8 cellular contexts compared by ENCODE assay signal in the genomic region with DNA sequence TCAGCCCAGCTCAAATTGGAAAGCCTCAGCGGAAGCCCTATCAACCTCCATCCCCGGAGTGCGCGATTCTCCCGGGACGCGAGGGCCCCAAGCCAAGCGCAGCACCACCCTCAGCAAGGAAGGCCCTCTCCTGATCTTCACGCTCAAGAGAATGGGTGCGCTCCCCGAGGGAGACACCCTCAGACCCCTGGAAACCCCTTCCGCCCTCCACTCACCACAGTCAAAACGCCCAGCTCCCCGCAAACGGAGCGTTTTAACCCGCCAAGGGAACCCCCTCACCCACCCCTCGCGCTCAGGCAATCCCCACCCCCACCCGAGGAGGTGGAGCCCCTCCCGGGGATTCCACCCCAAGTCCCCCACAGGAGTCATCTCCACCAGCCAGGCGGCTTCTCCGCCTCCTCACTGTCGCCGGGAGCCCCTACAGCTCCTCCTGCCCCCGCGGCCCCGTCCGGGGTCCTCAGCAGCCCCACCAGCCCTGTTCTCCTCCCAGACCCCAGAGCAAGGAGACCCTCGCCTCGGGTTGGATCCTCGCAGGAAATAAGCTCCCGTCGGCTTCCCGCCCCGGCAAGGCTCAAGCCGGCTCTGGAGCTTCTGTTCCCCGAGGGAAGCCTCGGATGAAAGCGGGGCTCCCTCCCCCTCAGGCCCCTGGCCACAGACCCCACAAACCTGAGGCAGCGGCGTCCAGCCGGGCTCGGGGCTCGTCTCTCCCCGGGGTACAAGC. TPM values are rescaled to one million over a fixed set of nuclear protein-coding genes. Genes with fewer than 3 reads are reported as not detected.
DNase-seq lines count a peak whose midpoint lies in the region; ATAC-seq and TF ChIP-seq lines count a peak whose summit lies in the region.

No MANE protein-coding gene starts in this region.

- DNase-seq in NCI-H146 (lab: John Stamatoyannopoulos, UW) (peak; percentile 31), NCI-H146 treated with DMSO at 0.1 percent for 48 hours (lab: John Stamatoyannopoulos, UW; ENCODE audit: unreplicated experiment) (no peak), LoVo (ENCODE audit: low spot score) (peak; percentile 34), fibroblast of mammary gland (ENCODE audit: low read depth) (no peak), neural crest cell (ENCODE audit: low read depth, low spot score) (no peak), NCI-H1092 (lab: John Stamatoyannopoulos, UW) (no peak)
- peak; percentile 55 for DNase-seq in activated T-cell treated with anti-CD3 and anti-CD28 coated beads, Interleukin-2, amount 50 U/mL, for 4 hours

- H3K9me3 Mint-ChIP-seq in activated T-cell treated with anti-CD3 and anti-CD28 coated beads, Interleukin-2, amount 50 U/mL, for 4 hours, result no peaks in the 10 kb centered on the region
- H3K9me3 Mint-ChIP-seq in neural crest cell, result no peaks in the 10 kb centered on the region

- H3K4me1 ChIP-seq in urinary bladder (ENCODE audit: insufficient read depth), result no peaks in the 10 kb centered on the region

- TF ChIP-seq CTCF in fibroblast of mammary gland (conservative IDR thresholded peaks at IDR 0.05; ENCODE audit: control insufficient read depth, insufficient read depth, low read depth, low read length), result no peak
- TF ChIP-seq CTCF in neural crest cell (conservative IDR thresholded peaks at IDR 0.05), result no peak

- peak overlapping the region; percentile 97 for H3K4me3 Mint-ChIP-seq in activated T-cell treated with anti-CD3 and anti-CD28 coated beads, Interleukin-2, amount 50 U/mL, for 4 hours
- peak overlapping the region; percentile 97 for H3K4me3 Mint-ChIP-seq in neural crest cell

- H3K4me1 Mint-ChIP-seq in activated T-cell treated with anti-CD3 and anti-CD28 coated beads, Interleukin-2, amount 50 U/mL, for 4 hours (ENCODE audit: low read depth), result peaks cover 76% of the 10 kb centered on the region
- peaks cover 67% of the 10 kb centered on the region for H3K4me1 Mint-ChIP-seq in neural crest cell

- ATAC-seq in activated T-cell treated with anti-CD3 and anti-CD28 coated beads, Interleukin-2, amount 50 U/mL, for 4 hours, result peak; percentile 42 to 43

- H3K27me3 Mint-ChIP-seq in activated T-cell treated with anti-CD3 and anti-CD28 coated beads, Interleukin-2, amount 50 U/mL, for 4 hours (ENCODE audit: low read depth), result no peaks in the 10 kb centered on the region
- H3K27me3 Mint-ChIP-seq in neural crest cell (ENCODE audit: low read depth), result no peaks in the 10 kb centered on the region

- H3K27ac Mint-ChIP-seq in neural crest cell (ENCODE audit: unreplicated experiment), result peak overlapping the region; percentile 95

- under 1% methylated on average over 46 of the region's 46 CpGs for WGBS in urinary bladder

- peaks cover 5% of the 10 kb centered on the region for H3K36me3 Mint-ChIP-seq in activated T-cell treated with anti-CD3 and anti-CD28 coated beads, Interleukin-2, amount 50 U/mL, for 4 hours (ENCODE audit: insufficient read depth)
- no peaks in the 10 kb centered on the region for H3K36me3 Mint-ChIP-seq in neural crest cell (ENCODE audit: low read depth)

- H3K4me3 ChIP-seq in fibroblast of mammary gland (ENCODE audit: control insufficient read depth, low read depth, low read length) (peak overlapping the region; percentile 92), urinary bladder (ENCODE audit: low read depth, low read length) (peak overlapping the region; percentile 100)

- no peaks in the 10 kb centered on the region for H3K36me3 ChIP-seq in urinary bladder (ENCODE audit: insufficient read depth)

- H3K27ac ChIP-seq in urinary bladder (ENCODE audit: low read depth), result peak overlapping the region; percentile 88

RNA-seq across cellular contexts. Expression of a gene that starts 0.5 kb away (rescaled TPM):
- 10 to 100 TPM; 53.0 to 64.9 (median 64.5) TPM for total RNA-seq in activated T-cell treated with anti-CD3 and anti-CD28 coated beads, Interleukin-2, amount 50 U/mL, for 4 hours
- total RNA-seq in neural crest cell, result 116 and 122 TPM in 2 replicates
- total RNA-seq in urinary bladder, result 27.4 TPM
- polyA plus RNA-seq in urinary bladder, result 30.9 TPM

RNA-seq across cellular contexts. Expression of a gene that starts 16.2 kb away (rescaled TPM):
- total RNA-seq in activated T-cell treated with anti-CD3 and anti-CD28 coated beads, Interleukin-2, amount 50 U/mL, for 4 hours, result 1,000 to 10,000 TPM in 1 of 3 donors, 100 to 1,000 TPM in 2; 885 to 1,118 (median 953) TPM
- total RNA-seq in neural crest cell (626 and 651 TPM in 2 replicates), urinary bladder (175 TPM)
- polyA plus RNA-seq in urinary bladder, result 583 TPM

RNA-seq across cellular contexts. Expression of a gene that starts 58.5 kb away (rescaled TPM):
- total RNA-seq in activated T-cell treated with anti-CD3 and anti-CD28 coated beads, Interleukin-2, amount 50 U/mL, for 4 hours, result 100 to 1,000 TPM; 343 to 400 (median 399) TPM
- total RNA-seq in neural crest cell (282 and 284 TPM in 2 replicates), urinary bladder (118 TPM)
- 184 TPM for polyA plus RNA-seq in urinary bladder

Comparison
In these comparisons a context has a peak if more than half of its experiments do, and no peak if none do; other contexts are left out.
1. DNase-seq: peak in NCI-H146 (single experiment), LoVo (single experiment) and activated T-cell treated with anti-CD3 and anti-CD28 coated beads, Interleukin-2, amount 50 U/mL, for 4 hours (single experiment); none in NCI-H146 treated with DMSO at 0.1 percent for 48 hours (single experiment), fibroblast of mammary gland (single experiment), neural crest cell (single experiment) and NCI-H1092 (single experiment).